Comparison of ENCODE assay signal across 24 cellular contexts in the genomic region with DNA sequence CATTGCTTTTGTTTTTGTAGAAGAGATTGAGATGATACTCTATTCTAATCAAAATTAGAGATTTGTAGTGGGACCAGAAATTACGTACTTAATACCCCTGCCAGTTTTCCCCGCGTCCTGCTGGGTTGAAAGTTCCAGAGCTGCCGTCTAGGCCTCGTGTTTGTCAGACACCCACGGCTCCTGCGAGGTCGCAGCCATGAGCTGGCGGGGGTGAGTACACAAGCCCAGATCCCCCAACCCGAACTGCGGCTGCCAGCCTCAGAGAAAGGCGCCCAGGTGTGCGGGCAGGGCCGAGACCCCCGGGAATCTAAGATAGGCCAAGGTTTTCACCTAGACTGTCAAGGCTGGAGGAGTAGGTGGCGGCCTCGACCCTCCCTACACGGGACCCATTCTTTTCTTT.
"Had no signal": no experiment of that assay in that cellular context is flagged by ENCODE, and none has a peak within 500 bp of the region (broad histone marks: within the 10 kb centered on the region; RNA-seq: fewer than 3 reads in every experiment).

No MANE protein-coding gene starts in this region.

- H3K4me3 ChIP-seq: colonic mucosa, esophagus muscularis mucosa, gastroesophageal sphincter, heart left ventricle, hepatocyte, lung had no signal

- H3K27ac ChIP-seq: colonic mucosa, esophagus muscularis mucosa, foreskin keratinocyte, gastroesophageal sphincter, heart left ventricle, hepatocyte had no signal

- H3K36me3 ChIP-seq: colonic mucosa, esophagus muscularis mucosa, gastroesophageal sphincter, heart left ventricle had no signal

- H3K4me1 ChIP-seq: colonic mucosa, esophagus muscularis mucosa, foreskin keratinocyte, gastroesophageal sphincter, heart left ventricle had no signal

- H2AFZ ChIP-seq: hepatocyte had no signal

- ATAC-seq: effector memory CD8-positive, alpha-beta T cell; foreskin keratinocyte; gastroesophageal sphincter; heart left ventricle; left colon; left lobe of liver; left ventricle myocardium superior; naive thymus-derived CD4-positive, alpha-beta T cell had no signal

- FAIRE-seq: endothelial cell of umbilical vein, frontal cortex, kidney had no signal

- H3K4me2 ChIP-seq: hepatocyte had no signal

- DNase-seq: colonic mucosa; cortex of kidney; effector CD8-positive, alpha-beta T cell; effector memory CD8-positive, alpha-beta T cell; foreskin keratinocyte; heart left ventricle; hypothalamus; immature natural killer cell; islet precursor cell; kidney; kidney glomerular epithelial cell; left colon; left ventricle myocardium superior; mammary epithelial cell; mesendoderm; midbrain; naive thymus-derived CD4-positive, alpha-beta T cell had no signal

- H3K9me3 ChIP-seq: colonic mucosa, esophagus muscularis mucosa, gastroesophageal sphincter, heart left ventricle had no signal

- H3K27me3 ChIP-seq: colonic mucosa, esophagus muscularis mucosa, foreskin keratinocyte, gastroesophageal sphincter, heart left ventricle, hepatocyte had no signal
